Comparison of ENCODE assay signal across 8 cellular contexts in genomic region chr18:63317982-63318881, GRCh38. TPM values are rescaled to one million over a fixed set of nuclear protein-coding genes. Genes with fewer than 3 reads are reported as not detected.
A peak's percentile ranks its signal among the peaks of the same experiment; 100 is the strongest.
DNase-seq lines count a peak whose midpoint lies in the region; ATAC-seq and TF ChIP-seq lines count a peak whose summit lies in the region.

No MANE protein-coding gene starts in this region.

- CTCF ChIA-PET in CD4-positive, alpha-beta T cell (lab: Charles Lee): interaction anchor here (0.6 to 3.8 kb wide), 52 partner anchors 11 to 302 kb away, joined by 3 to 56 read pairs (median 4); partner anchors contain the start of gene KDSR

- H3K4me3 Mint-ChIP-seq in CD4-positive, alpha-beta T cell: peak overlapping the region; percentile 98

- no peaks in the 10 kb centered on the region for H3K9me3 Mint-ChIP-seq in CD4-positive, alpha-beta T cell

- peak; percentile 77 for TF ChIP-seq CTCF in CD4-positive, alpha-beta T cell (IDR thresholded peaks at IDR 0.05)
- peak; percentile 10 to 75 (median 58) for TF ChIP-seq CTCF in heart right ventricle (IDR thresholded peaks at IDR 0.05)
- TF ChIP-seq CTCF in vagina (IDR thresholded peaks at IDR 0.05): peak; percentile 50 to 78 (median 67)

- H3K27me3 ChIP-seq in CD4-positive, alpha-beta T cell (ENCODE audit: control insufficient read depth, insufficient read depth, low read length): no peaks in the 10 kb centered on the region
- H3K27me3 ChIP-seq in heart right ventricle: peaks cover 0 to 8% (median 0%) of the 10 kb centered on the region in 7 donors
- H3K27me3 ChIP-seq in rectal smooth muscle tissue (ENCODE audit: control insufficient read depth, insufficient read depth, low read length): no peaks in the 10 kb centered on the region
- H3K27me3 ChIP-seq in vagina: no peaks in the 10 kb centered on the region

- H3K9me3 ChIP-seq in CD4-positive, alpha-beta T cell (ENCODE audit: control insufficient read depth, low read length): no peaks in the 10 kb centered on the region
- no peaks in the 10 kb centered on the region for H3K9me3 ChIP-seq in heart right ventricle
- no peaks in the 10 kb centered on the region for H3K9me3 ChIP-seq in vagina

- DNase-seq in CD4-positive, alpha-beta T cell: peak; percentile 61 to 81 (median 76)
- DNase-seq in GM19240 (ENCODE audit: insufficient read length, low spot score) (peak; percentile 58), RPMI8226 (peak; percentile 96), heart right ventricle (peak; percentile 58 to 62), vagina (ENCODE audit: extremely low spot score in 2 of 2) (no peak)
- DNase-seq in activated naive CD4-positive, alpha-beta T cell treated with Interleukin-2 at 50 U/mL for 16 hours: peak; percentile 87

- H3K4me3 ChIP-seq in heart right ventricle (peak overlapping the region; percentile 63 to 91 (median 77)), rectal smooth muscle tissue (ENCODE audit: low read length) (peak overlapping the region; percentile 91), vagina (peak overlapping the region; percentile 63 to 84)

- H3K9ac ChIP-seq in rectal smooth muscle tissue (ENCODE audit: low read length): peak overlapping the region; percentile 65

- H3K27ac Mint-ChIP-seq in CD4-positive, alpha-beta T cell: peak overlapping the region; percentile 95

- H3K27ac ChIP-seq in CD4-positive, alpha-beta T cell (ENCODE audit: low read depth, low read length): peak overlapping the region; percentile 82
- H3K27ac ChIP-seq in heart right ventricle (peak overlapping the region in 6 of 10 donors; percentile 26 to 89 (median 84)), rectal smooth muscle tissue (ENCODE audit: low read depth, low read length) (peak overlapping the region; percentile 63), vagina (peak overlapping the region; percentile 93)

- ATAC-seq in CD4-positive, alpha-beta T cell (ENCODE audit: poor library complexity): peak; percentile 53
- ATAC-seq in HG03460 (IDR thresholded peaks at IDR 0.05; ENCODE audit: unreplicated experiment) (peak; percentile 44), heart right ventricle (peak in 6 of 8 donors; percentile 15 to 48 (median 22))

- H3K27me3 Mint-ChIP-seq in CD4-positive, alpha-beta T cell: no peaks in the 10 kb centered on the region

- H3K4me1 Mint-ChIP-seq in CD4-positive, alpha-beta T cell (ENCODE audit: low read depth): peaks cover 75% of the 10 kb centered on the region

- POLR2A ChIA-PET in CD4-positive, alpha-beta T cell (lab: Charles Lee): interaction anchor here (0.7 to 3.9 kb wide), 31 partner anchors 9 to 224 kb away, joined by 3 to 34 read pairs (median 6); partner anchors contain the start of gene VPS4B

- WGBS in heart right ventricle, 2 donors: 4 to 5% methylated on average over 65 of the region's 65 CpGs

- H3K4me1 ChIP-seq in heart right ventricle (peaks cover 3 to 73% (median 49%) of the 10 kb centered on the region in 9 donors), rectal smooth muscle tissue (ENCODE audit: control insufficient read depth, insufficient read depth, low read length) (peaks cover 15% of the 10 kb centered on the region), vagina (peaks cover 46% of the 10 kb centered on the region)

- H3K36me3 Mint-ChIP-seq in CD4-positive, alpha-beta T cell (ENCODE audit: low read depth): peaks cover 26% of the 10 kb centered on the region

- TF ChIP-seq POLR2A in vagina (IDR thresholded peaks at IDR 0.05): no peak

- intact Hi-C loops in CD4-positive, alpha-beta T cell (cut with DNase I, micrococcal nuclease): loop anchor here (1.0 to 10.0 kb wide), 14 partner anchors 9 to 796 kb away; partner anchors contain the start of genes ZCCHC2 (in 2 of the 2), KDSR (in 1 of the 2) and VPS4B (in 1 of the 2)
- intact Hi-C loops in heart right ventricle (cut with DNase I) (loop anchor here in 4 of 10 donors (2.0 to 10.0 kb wide), 5 partner anchors 53 to 187 kb away; no protein-coding TSS in a partner anchor), vagina (cut with DNase I) (loop anchor here (5.0 to 10.0 kb wide), 2 partner anchors 53 to 81 kb away; no protein-coding TSS in a partner anchor)

- H3K36me3 ChIP-seq in heart right ventricle (no peaks in the 10 kb centered on the region), rectal smooth muscle tissue (ENCODE audit: control insufficient read depth, insufficient read depth, low read length) (no peaks in the 10 kb centered on the region), vagina (no peaks in the 10 kb centered on the region)

RNA-seq across cellular contexts. Expression of gene BCL2, which starts 1.3 kb away (rescaled TPM):
- total RNA-seq in CD4-positive, alpha-beta T cell: 10 to 100 TPM; 40.1 to 40.3 TPM
- total RNA-seq in heart right ventricle (10 to 100 TPM in 4 of 10 donors, 1 to 10 TPM in 6; 5.2 to 23.1 (median 9.8) TPM), vagina (18.7 TPM)
- 1 to 10 TPM; 1.5 to 3.2 TPM for polyA plus RNA-seq in heart right ventricle

RNA-seq across cellular contexts. Expression of gene KDSR, which starts 48.8 kb away (rescaled TPM):
- 10 to 100 TPM; 21.1 to 23.5 TPM for total RNA-seq in CD4-positive, alpha-beta T cell
- 10 to 100 TPM; 28.6 to 41.6 (median 34.9) TPM for total RNA-seq in heart right ventricle
- polyA plus RNA-seq in heart right ventricle: 10 to 100 TPM in 1 of 2 donors, 1 to 10 TPM in 1; 9.4 to 21.0 TPM
- 42.0 TPM for total RNA-seq in vagina

Comparison
In these comparisons a context has a peak if more than half of its experiments do, and no peak if none do; other contexts are left out.
1. DNase-seq: peak in CD4-positive, alpha-beta T cell (10 of 10), GM19240 (single experiment), RPMI8226 (single experiment), activated naive CD4-positive, alpha-beta T cell treated with Interleukin-2 at 50 U/mL for 16 hours (single experiment) and heart right ventricle (2 of 2); none in vagina (0 of 2).
2. Peak in every context shown above with its lines, with median percentiles within 50 percentile points of each other: ATAC-seq, H3K27ac ChIP-seq, CTCF ChIP-seq and H3K4me3 ChIP-seq.